Comparison of ENCODE assay signal across 9 cellular contexts in genomic region chrX:11381464-11381863, GRCh38.
DNase-seq lines count a peak whose midpoint lies in the region; ATAC-seq and TF ChIP-seq lines count a peak whose summit lies in the region.
"Had no signal": no experiment of that assay in that cellular context is flagged by ENCODE, and none has a peak within 500 bp of the region (broad histone marks: within the 10 kb centered on the region; RNA-seq: fewer than 3 reads in every experiment).

No MANE protein-coding gene starts in this region.

- 0 to 6% methylated on average over 6 of the region's 6 CpGs for WGBS in tibial nerve, 2 donors

- peak; percentile 80 for ATAC-seq in HG02759 (IDR thresholded peaks at IDR 0.05; ENCODE audit: unreplicated experiment)
- ATAC-seq in activated CD8-positive, alpha-beta memory T cell treated with anti-CD3 and anti-CD28 coated beads, Interleukin-2, amount 10 ng/mL, durations not matched to agents 7 days and 5 days: no peak

- CTCF ChIA-PET in activated CD8-positive, alpha-beta memory T cell treated with anti-CD3 and anti-CD28 coated beads, Interleukin-2, amount 10 ng/mL, durations not matched to agents 7 days and 5 days (lab: Charles Lee): no interaction called here

- in situ Hi-C loops in GM13977 (cut with MboI; ENCODE audit: low pct_unique_long_range_greater_than_20kb, low sequenced_read_pairs, unreplicated experiment) (no loop called here), brain microvascular endothelial cell (cut with HindIII; ENCODE audit: low pct_ligation_motif_present, low sequenced_read_pairs) (no loop called here)

- no peaks in the 10 kb centered on the region for H3K36me3 Mint-ChIP-seq in activated CD8-positive, alpha-beta memory T cell treated with anti-CD3 and anti-CD28 coated beads, Interleukin-2, amount 10 ng/mL, durations not matched to agents 7 days and 5 days
- H3K36me3 Mint-ChIP-seq: natural killer cell had no signal

- no peaks in the 10 kb centered on the region for H3K27me3 Mint-ChIP-seq in activated CD8-positive, alpha-beta memory T cell treated with anti-CD3 and anti-CD28 coated beads, Interleukin-2, amount 10 ng/mL, durations not matched to agents 7 days and 5 days

- TF ChIP-seq CTCF in GM13977 (IDR thresholded peaks at IDR 0.05; ENCODE audit: extremely low read depth, insufficient read depth, missing control alignments) (peak; percentile 56), brain microvascular endothelial cell (IDR thresholded peaks at IDR 0.05; ENCODE audit: low read depth, low read length, missing control alignments) (peak; percentile 65), kidney epithelial cell (IDR thresholded peaks at IDR 0.05; ENCODE audit: insufficient read depth, low read length, poor library complexity, severe bottlenecking) (peak; percentile 48), tibial nerve (IDR thresholded peaks at IDR 0.05) (peak; percentile 47 to 67 (median 50))

- no peak for TF ChIP-seq EP300 in tibial nerve (IDR thresholded peaks at IDR 0.05)

- H3K9me3 ChIP-seq in tibial nerve: no peaks in the 10 kb centered on the region

- no peak overlapping the region for H3K27ac ChIP-seq in brain microvascular endothelial cell
- H3K27ac ChIP-seq in tibial nerve: peak overlapping the region in 2 of 4 donors; percentile 31 to 47

- DNase-seq in Ammon's horn (ENCODE audit: low spot score) (peak; percentile 57), GM13977 (ENCODE audit: low spot score) (peak; percentile 17), NCI-H2107 (lab: John Stamatoyannopoulos, UW) (peak; percentile 2), brain microvascular endothelial cell (peak; percentile 69), kidney epithelial cell (ENCODE audit: low read depth) (no peak), tibial nerve (ENCODE audit: low spot score in 2 of 2) (peak in 1 of 2 donors; percentile 59)
- DNase-seq in activated CD8-positive, alpha-beta memory T cell treated with anti-CD3 and anti-CD28 coated beads, Interleukin-2, amount 10 ng/mL, durations not matched to agents 7 days and 5 days: no peak
- DNase-seq: natural killer cell had no signal

- H3K4me1 ChIP-seq in tibial nerve: peaks cover 0 to 6% (median 0%) of the 10 kb centered on the region in 4 donors

- H3K4me3 ChIP-seq in brain microvascular endothelial cell (ENCODE audit: low read depth, low read length) (no peak overlapping the region), kidney epithelial cell (ENCODE audit: low read depth, low read length) (no peak overlapping the region), tibial nerve (no peak overlapping the region)

- H3K27me3 ChIP-seq in brain microvascular endothelial cell (replicated peaks) (no peaks in the 10 kb centered on the region), kidney epithelial cell (ENCODE audit: control insufficient read depth, insufficient read depth, low read length) (no peaks in the 10 kb centered on the region), tibial nerve (no peaks in the 10 kb centered on the region)

- no peaks in the 10 kb centered on the region for H3K36me3 ChIP-seq in brain microvascular endothelial cell (replicated peaks)
- H3K36me3 ChIP-seq in kidney epithelial cell (ENCODE audit: control insufficient read depth, insufficient read depth, low read length): no peaks in the 10 kb centered on the region
- H3K36me3 ChIP-seq in tibial nerve: no peaks in the 10 kb centered on the region

- H3K27ac Mint-ChIP-seq in activated CD8-positive, alpha-beta memory T cell treated with anti-CD3 and anti-CD28 coated beads, Interleukin-2, amount 10 ng/mL, durations not matched to agents 7 days and 5 days: no peak overlapping the region
- H3K27ac Mint-ChIP-seq: natural killer cell had no signal

- H3K9me3 Mint-ChIP-seq in activated CD8-positive, alpha-beta memory T cell treated with anti-CD3 and anti-CD28 coated beads, Interleukin-2, amount 10 ng/mL, durations not matched to agents 7 days and 5 days (ENCODE audit: low read depth): no peaks in the 10 kb centered on the region
- H3K9me3 Mint-ChIP-seq: natural killer cell had no signal

- TF ChIP-seq POLR2A in tibial nerve (IDR thresholded peaks at IDR 0.05): no peak

- no peaks in the 10 kb centered on the region for H3K4me1 Mint-ChIP-seq in activated CD8-positive, alpha-beta memory T cell treated with anti-CD3 and anti-CD28 coated beads, Interleukin-2, amount 10 ng/mL, durations not matched to agents 7 days and 5 days
- H3K4me1 Mint-ChIP-seq: natural killer cell had no signal

- no peak overlapping the region for H3K4me3 Mint-ChIP-seq in activated CD8-positive, alpha-beta memory T cell treated with anti-CD3 and anti-CD28 coated beads, Interleukin-2, amount 10 ng/mL, durations not matched to agents 7 days and 5 days
- H3K4me3 Mint-ChIP-seq: natural killer cell had no signal

Comparison
In these comparisons a context has a peak if more than half of its experiments do, and no peak if none do; other contexts are left out.
1. DNase-seq: peak in Ammon's horn (single experiment), GM13977 (single experiment), NCI-H2107 (single experiment) and brain microvascular endothelial cell (single experiment); none in kidney epithelial cell (single experiment) and activated CD8-positive, alpha-beta memory T cell treated with anti-CD3 and anti-CD28 coated beads, Interleukin-2, amount 10 ng/mL, durations not matched to agents 7 days and 5 days (single experiment).
2. Peak in every context shown above with its lines, with median percentiles within 50 percentile points of each other: CTCF ChIP-seq.